ENCODE assay signal across 25 cellular contexts in the genomic region with DNA sequence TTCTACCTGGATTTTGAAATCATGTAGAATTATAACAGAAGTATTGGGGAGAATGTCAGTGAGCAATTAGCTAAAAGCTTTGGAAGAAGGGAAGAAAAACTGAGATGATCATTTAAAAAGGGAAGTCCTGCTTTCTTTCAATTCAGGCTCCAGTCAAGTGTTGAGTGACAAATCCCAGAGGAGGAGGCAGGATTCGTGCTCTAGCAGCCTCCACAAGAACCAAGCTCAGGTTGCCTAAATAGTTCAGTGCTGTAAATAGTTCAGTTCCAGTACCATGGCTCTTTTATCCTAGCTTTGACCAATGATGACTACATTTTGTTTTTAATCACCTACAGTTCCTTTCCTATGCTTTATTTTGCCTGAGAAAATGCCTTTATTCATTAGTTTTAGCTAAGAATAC.
DNase-seq lines count a peak whose midpoint lies in the region; ATAC-seq and TF ChIP-seq lines count a peak whose summit lies in the region.
"Had no signal": no experiment of that assay in that cellular context is flagged by ENCODE, and none has a peak within 500 bp of the region (broad histone marks: within the 10 kb centered on the region; RNA-seq: fewer than 3 reads in every experiment).

No MANE protein-coding gene starts in this region.

- ATAC-seq in heart left ventricle, result peak in 3 of 4 donors; percentile 55 to 72 (median 65)
- no peak for ATAC-seq in HG03571 (IDR thresholded peaks at IDR 0.05; ENCODE audit: unreplicated experiment)
- ATAC-seq: gastroesophageal sphincter, right lobe of liver, WTC11 had no signal

- H3K4me3 ChIP-seq in heart left ventricle, result no peak overlapping the region
- no peak overlapping the region for H3K4me3 ChIP-seq in left ventricle myocardium inferior
- no peak overlapping the region for H3K4me3 ChIP-seq in mesodermal cell (ENCODE audit: extremely low read depth, insufficient read depth, low read length, poor library complexity, severe bottlenecking)
- H3K4me3 ChIP-seq in coronary artery, result no peak overlapping the region
- H3K4me3 ChIP-seq: gastroesophageal sphincter, hepatocyte, PC-9, right lobe of liver, stomach, uterus had no signal

- no peak for DNase-seq in heart left ventricle
- DNase-seq in left ventricle myocardium inferior, result no peak
- DNase-seq in SK-N-DZ (ENCODE audit: low spot score), result peak; percentile 29
- DNase-seq in coronary artery (ENCODE audit: low spot score), result no peak
- DNase-seq in medulla oblongata (ENCODE audit: extremely low spot score), result no peak
- DNase-seq: activated CD4-positive, alpha-beta T cell treated with anti-CD3 and anti-CD28 coated beads, Interleukin-2, amount 10 ng/mL, durations not matched to agents 24 days and 14 days; activated CD8-positive, alpha-beta memory T cell treated with anti-CD3 and anti-CD28 coated beads for 24 hours; activated T-cell treated with anti-CD3 and anti-CD28 coated beads for 4 hours; amygdala; BE2C; brain microvascular endothelial cell; HCEC 1CT; NCI-H2029 treated with DMSO at 0.1 percent for 48 hours; PC-9; right lobe of liver; stimulated activated CD4-positive, alpha-beta T cell treated with anti-CD3 and anti-CD28 coated beads, Interleukin-4, amount 100 ng/mL, for 1 hour; stomach; SW 1271; T1000; uterus had no signal

- H3K36me3 ChIP-seq in heart left ventricle, result no peaks in the 10 kb centered on the region
- H3K36me3 ChIP-seq in left ventricle myocardium inferior, result no peaks in the 10 kb centered on the region
- H3K36me3 ChIP-seq in mesodermal cell (ENCODE audit: control insufficient read depth, insufficient read depth, low read length), result no peaks in the 10 kb centered on the region
- H3K36me3 ChIP-seq: BE2C, brain microvascular endothelial cell, gastroesophageal sphincter, right lobe of liver, stomach, uterus had no signal

- H3K4me1 ChIP-seq in heart left ventricle (peaks cover 0 to 6% (median 0%) of the 10 kb centered on the region in 12 donors), left ventricle myocardium inferior (peaks cover 11% of the 10 kb centered on the region), mesodermal cell (ENCODE audit: control insufficient read depth, insufficient read depth, low read length, poor library complexity, severe bottlenecking) (no peaks in the 10 kb centered on the region)
- H3K4me1 ChIP-seq: BE2C, gastroesophageal sphincter, right lobe of liver, stomach, uterus had no signal

- no peak for TF ChIP-seq CTCF in heart left ventricle (IDR thresholded peaks at IDR 0.05)
- TF ChIP-seq CTCF in left ventricle myocardium inferior (IDR thresholded peaks at IDR 0.05; ENCODE audit: borderline replicate concordance), result no peak
- TF ChIP-seq CTCF in coronary artery (IDR thresholded peaks at IDR 0.05), result no peak

- no peaks in the 10 kb centered on the region for H3K27me3 ChIP-seq in heart left ventricle
- H3K27me3 ChIP-seq in left ventricle myocardium inferior (ENCODE audit: low read depth), result no peaks in the 10 kb centered on the region
- H3K27me3 ChIP-seq: BE2C, brain microvascular endothelial cell, gastroesophageal sphincter, hepatocyte, right lobe of liver, stomach, uterus had no signal

- 13 to 26% (median 22%) methylated on average over 1 of the region's 1 CpG for WGBS in heart left ventricle, 4 donors
- 29 to 71% methylated on average over 1 of the region's 1 CpG for WGBS in mesodermal cell (ENCODE audit: insufficient coverage in 2 of 2), 2 experiments

- H3K9me3 ChIP-seq in heart left ventricle, result no peaks in the 10 kb centered on the region
- no peaks in the 10 kb centered on the region for H3K9me3 ChIP-seq in left ventricle myocardium inferior (replicated peaks)
- no peaks in the 10 kb centered on the region for H3K9me3 ChIP-seq in mesodermal cell (ENCODE audit: control insufficient read depth, low read length)
- H3K9me3 ChIP-seq: BE2C, right lobe of liver, stomach, uterus had no signal

- H3K27ac ChIP-seq in heart left ventricle (no peak overlapping the region), left ventricle myocardium inferior (replicated peaks) (no peak overlapping the region), mesodermal cell (ENCODE audit: low read depth, low read length, severe bottlenecking) (peak overlapping the region; percentile 45), coronary artery (no peak overlapping the region)
- H3K27ac ChIP-seq: gastroesophageal sphincter, hepatocyte, PC-9, right lobe of liver, stomach, uterus had no signal

- intact Hi-C loops in heart left ventricle (cut with DNase I) (no loop called here), left ventricle myocardium inferior (cut with micrococcal nuclease) (no loop called here)

- TF ChIP-seq POLR2A in heart left ventricle (IDR thresholded peaks at IDR 0.05), result no peak
